ENCODE assay signal across 19 cellular contexts in genomic region chr12:49716546-49716945, GRCh38. TPM values are rescaled to one million over a fixed set of nuclear protein-coding genes. Genes with fewer than 3 reads are reported as not detected.
A peak's percentile ranks its signal among the peaks of the same experiment; 100 is the strongest.
DNase-seq lines count a peak whose midpoint lies in the region; ATAC-seq and FAIRE-seq lines count a peak whose summit lies in the region.
"Had no signal": no experiment of that assay in that cellular context is flagged by ENCODE, and none has a peak within 500 bp of the region (broad histone marks: within the 10 kb centered on the region; RNA-seq: fewer than 3 reads in every experiment).

No MANE protein-coding gene starts in this region.

- peak; percentile 84 for ATAC-seq in GM18868 (IDR thresholded peaks at IDR 0.05; ENCODE audit: unreplicated experiment)
- peak; percentile 75 for ATAC-seq in HG02588 (IDR thresholded peaks at IDR 0.05; ENCODE audit: unreplicated experiment)
- ATAC-seq in GM21786 (IDR thresholded peaks at IDR 0.05; ENCODE audit: unreplicated experiment): no peak
- ATAC-seq: activated CD8-positive, alpha-beta memory T cell treated with anti-CD3 and anti-CD28 coated beads, Interleukin-2, amount 10 ng/mL, durations not matched to agents 7 days and 5 days; CD8-positive, alpha-beta T cell had no signal

- peak overlapping the region; percentile 37; the same call in 1 of the 2 replicates for H3K9ac ChIP-seq in Karpas-422 (ENCODE audit: low read length)

- H3K27me3 Mint-ChIP-seq in CD8-positive, alpha-beta memory T cell: peaks cover 5 to 24% of the 10 kb centered on the region in 2 donors

- H3K9me3 ChIP-seq in Karpas-422 (ENCODE audit: low read length): no peaks in the 10 kb centered on the region
- no peaks in the 10 kb centered on the region for H3K9me3 ChIP-seq in CD8-positive, alpha-beta memory T cell (ENCODE audit: low read length)
- H3K9me3 ChIP-seq: suprapubic skin had no signal

- peak overlapping the region; percentile 86 for H3K27ac ChIP-seq in Karpas-422 (ENCODE audit: low read length)
- no peak overlapping the region for H3K27ac ChIP-seq in CD8-positive, alpha-beta memory T cell (ENCODE audit: low read depth, low read length)
- H3K27ac ChIP-seq: coronary artery, epithelial cell of prostate, suprapubic skin had no signal

- H3K4me3 ChIP-seq in Karpas-422 (ENCODE audit: low read length): peak overlapping the region; percentile 7; the same call in 1 of the 2 replicates
- no peak overlapping the region for H3K4me3 ChIP-seq in CD8-positive, alpha-beta memory T cell (ENCODE audit: low read length)
- H3K4me3 ChIP-seq: coronary artery, suprapubic skin had no signal

- H3K27me3 ChIP-seq in Karpas-422 (ENCODE audit: low read length): no peaks in the 10 kb centered on the region
- no peaks in the 10 kb centered on the region for H3K27me3 ChIP-seq in CD8-positive, alpha-beta memory T cell (ENCODE audit: insufficient read depth, low read length, poor library complexity, severe bottlenecking)

- H3K4me1 ChIP-seq in Karpas-422 (ENCODE audit: low read length): peaks cover 24% of the 10 kb centered on the region
- H3K4me1 ChIP-seq in CD8-positive, alpha-beta memory T cell (ENCODE audit: insufficient read depth, low read length): no peaks in the 10 kb centered on the region
- H3K4me1 ChIP-seq: suprapubic skin had no signal

- H2AFZ ChIP-seq in Karpas-422 (ENCODE audit: low read length): peak overlapping the region; percentile 71; the same call in 1 of the 2 replicates

- no peaks in the 10 kb centered on the region for H3K9me2 ChIP-seq in Karpas-422 (replicated peaks; ENCODE audit: insufficient read depth, low read length)

- CTCF ChIA-PET in CD8-positive, alpha-beta memory T cell (lab: Charles Lee): interaction anchor here (1.2 to 4.1 kb wide), 3 partner anchors 25 to 122 kb away, joined by 3 to 21 read pairs (median 3); partner anchors contain the start of gene TMBIM6

- no peaks in the 10 kb centered on the region for H3K79me2 ChIP-seq in Karpas-422 (ENCODE audit: low read length)

- peak; percentile 10 for DNase-seq in CD1c-positive myeloid dendritic cell (ENCODE audit: extremely low spot score)
- peak; percentile 90 for DNase-seq in Karpas-422
- DNase-seq in NCI-H1417 treated with DMSO at 0.1 percent for 48 hours (lab: John Stamatoyannopoulos, UW): no peak
- DNase-seq in urothelium cell line (ENCODE audit: low spot score): no peak
- DNase-seq in CD8-positive, alpha-beta memory T cell: no peak
- DNase-seq: activated CD8-positive, alpha-beta memory T cell treated with anti-CD3 and anti-CD28 coated beads, Interleukin-2, amount 10 ng/mL, durations not matched to agents 7 days and 5 days; CD8-positive, alpha-beta T cell; immature natural killer cell; NCI-H2081; NCI-H526 treated with DMSO at 0.1 percent for 48 hours; retina had no signal

- no peaks in the 10 kb centered on the region for H4K20me1 ChIP-seq in Karpas-422 (ENCODE audit: insufficient read depth, low read depth, low read length)

- H3K4me1 Mint-ChIP-seq in CD8-positive, alpha-beta memory T cell: no peaks in the 10 kb centered on the region
- H3K4me1 Mint-ChIP-seq: activated CD8-positive, alpha-beta memory T cell treated with anti-CD3 and anti-CD28 coated beads, Interleukin-2, amount 10 ng/mL, durations not matched to agents 7 days and 5 days; immature natural killer cell had no signal

- no peak overlapping the region for H3K27ac Mint-ChIP-seq in CD8-positive, alpha-beta memory T cell
- H3K27ac Mint-ChIP-seq: activated CD8-positive, alpha-beta memory T cell treated with anti-CD3 and anti-CD28 coated beads, Interleukin-2, amount 10 ng/mL, durations not matched to agents 7 days and 5 days; CD8-positive, alpha-beta T cell; immature natural killer cell had no signal

- no peaks in the 10 kb centered on the region for H3K36me3 ChIP-seq in Karpas-422 (ENCODE audit: insufficient read depth, low read length)
- no peaks in the 10 kb centered on the region for H3K36me3 ChIP-seq in CD8-positive, alpha-beta memory T cell (ENCODE audit: insufficient read depth, low read length)
- H3K36me3 ChIP-seq: suprapubic skin had no signal

- POLR2A ChIA-PET in CD8-positive, alpha-beta memory T cell (lab: Charles Lee): no interaction called here

- H3K36me3 Mint-ChIP-seq in CD8-positive, alpha-beta memory T cell: no peaks in the 10 kb centered on the region
- H3K36me3 Mint-ChIP-seq: activated CD8-positive, alpha-beta memory T cell treated with anti-CD3 and anti-CD28 coated beads, Interleukin-2, amount 10 ng/mL, durations not matched to agents 7 days and 5 days; CD8-positive, alpha-beta T cell; immature natural killer cell had no signal

- FAIRE-seq in urothelium cell line (lab: Jason Lieb, UNC): no peak
- FAIRE-seq: astrocyte had no signal

- peak overlapping the region; percentile 64 for H3K4me2 ChIP-seq in Karpas-422 (ENCODE audit: low read depth, low read length, poor library complexity, severe bottlenecking)

- H3K9me3 Mint-ChIP-seq in CD8-positive, alpha-beta memory T cell: no peaks in the 10 kb centered on the region
- H3K9me3 Mint-ChIP-seq: CD8-positive, alpha-beta T cell; immature natural killer cell; neural crest cell had no signal

- H3K4me3 Mint-ChIP-seq in CD8-positive, alpha-beta memory T cell: no peak overlapping the region
- H3K4me3 Mint-ChIP-seq: activated CD8-positive, alpha-beta memory T cell treated with anti-CD3 and anti-CD28 coated beads, Interleukin-2, amount 10 ng/mL, durations not matched to agents 7 days and 5 days; CD8-positive, alpha-beta T cell; immature natural killer cell; neural crest cell had no signal

RNA-seq across cellular contexts. Expression of gene FMNL3, which starts 9.3 kb away (rescaled TPM):
- 6.7 and 11.4 TPM in 2 replicates for total RNA-seq in Karpas-422 (2014; rRNA removed; shearing (Covaris generic); ENCODE audit: low replicate concordance)
- total RNA-seq in CD8-positive, alpha-beta memory T cell: 10 to 100 TPM; 35.8 to 36.7 TPM
- 6.3 TPM for polyA plus RNA-seq in CD8-positive, alpha-beta memory T cell

RNA-seq across cellular contexts. Expression of gene TMBIM6, which starts 24.8 kb away (rescaled TPM):
- total RNA-seq in Karpas-422 (2014; rRNA removed; shearing (Covaris generic); ENCODE audit: low replicate concordance): 180 and 386 TPM in 2 replicates
- total RNA-seq in CD8-positive, alpha-beta memory T cell: 100 to 1,000 TPM; 443 to 449 TPM
- polyA plus RNA-seq in CD8-positive, alpha-beta memory T cell: 1,008 TPM

Comparison
In these comparisons a context has a peak if more than half of its experiments do, and no peak if none do; other contexts are left out.
1. DNase-seq: peak in CD1c-positive myeloid dendritic cell (single experiment) and Karpas-422 (single experiment); none in NCI-H1417 treated with DMSO at 0.1 percent for 48 hours (single experiment), urothelium cell line (single experiment) and CD8-positive, alpha-beta memory T cell (0 of 5).